ENCODE assay signal across 1 cellular context in the genomic region with DNA sequence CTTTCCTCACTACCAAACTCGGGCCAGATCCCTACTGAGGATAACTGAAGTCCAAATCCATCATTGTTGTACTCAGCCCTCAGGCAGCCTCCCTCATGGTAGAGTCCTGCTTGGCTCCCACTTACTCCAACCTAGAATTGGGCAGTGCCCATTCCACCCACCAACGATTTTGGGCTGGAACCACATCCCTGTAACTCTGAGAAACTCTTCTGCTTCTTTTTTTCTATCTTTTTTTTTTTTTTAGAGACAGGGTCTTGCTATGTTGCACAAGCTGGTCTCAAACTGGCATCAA.
TF ChIP-seq lines count a peak whose summit lies in the region.

No MANE protein-coding gene starts in this region.

TF ChIP-seq in A549, 52 proteins besides CTCF, POLR2A, EP300 and RAD21 (continued from another document):
- TF ChIP-seq ZFP36 (IDR thresholded peaks at IDR 0.05; ENCODE audit: borderline replicate concordance, partially characterized antibody) (no peak), SREBF2 (IDR thresholded peaks at IDR 0.05) (no peak), FOSL2 (IDR thresholded peaks at IDR 0.05) (no peak), FOSL2 (CRISPR knock-in tag; IDR thresholded peaks at IDR 0.05) (no peak), FOXS1 (CRISPR knock-in tag; IDR thresholded peaks at IDR 0.05) (no peak)
- TF ChIP-seq, protein P1, sequence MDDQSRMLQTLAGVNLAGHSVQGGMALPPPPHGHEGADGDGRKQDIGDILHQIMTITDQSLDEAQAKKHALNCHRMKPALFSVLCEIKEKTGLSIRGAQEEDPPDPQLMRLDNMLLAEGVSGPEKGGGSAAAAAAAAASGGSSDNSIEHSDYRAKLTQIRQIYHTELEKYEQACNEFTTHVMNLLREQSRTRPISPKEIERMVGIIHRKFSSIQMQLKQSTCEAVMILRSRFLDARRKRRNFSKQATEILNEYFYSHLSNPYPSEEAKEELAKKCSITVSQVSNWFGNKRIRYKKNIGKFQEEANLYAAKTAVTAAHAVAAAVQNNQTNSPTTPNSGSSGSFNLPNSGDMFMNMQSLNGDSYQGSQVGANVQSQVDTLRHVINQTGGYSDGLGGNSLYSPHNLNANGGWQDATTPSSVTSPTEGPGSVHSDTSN (IDR thresholded peaks at IDR 0.05) = no peak
